ENCODE assay signal across 9 cellular contexts in genomic region chr15:43225201-43225949, GRCh38. TPM values are rescaled to one million over a fixed set of nuclear protein-coding genes. Genes with fewer than 3 reads are reported as not detected.
DNase-seq lines count a peak whose midpoint lies in the region; ATAC-seq and TF ChIP-seq lines count a peak whose summit lies in the region.
"Had no signal": no experiment of that assay in that cellular context is flagged by ENCODE, and none has a peak within 500 bp of the region (broad histone marks: within the 10 kb centered on the region; RNA-seq: fewer than 3 reads in every experiment).

No MANE protein-coding gene starts in this region.

- no peaks in the 10 kb centered on the region for H3K9me3 Mint-ChIP-seq in brain
- H3K9me3 Mint-ChIP-seq: dendritic cell treated with granulocyte-macrophage colony-stimulating factor and Interleukin-4, amounts not matched to agents 40 ng/mL and 50 ng/mL, for 4 days had no signal

- H4K20me1 ChIP-seq in Loucy (ENCODE audit: insufficient read depth, low read length, poor library complexity, severe bottlenecking), result no peaks in the 10 kb centered on the region

- H3K4me1 Mint-ChIP-seq in brain, result no peaks in the 10 kb centered on the region

- no peaks in the 10 kb centered on the region for H3K27me3 ChIP-seq in Loucy (ENCODE audit: insufficient read depth, low read length, poor library complexity, severe bottlenecking)

- DNase-seq in NCI-H2081 (lab: John Stamatoyannopoulos, UW), result peak; percentile 5 to 7
- no peak for DNase-seq in NCI-H2081 treated with DMSO at 0.1 percent for 48 hours (lab: John Stamatoyannopoulos, UW)
- DNase-seq in SKM-1 treated with dmso at 0.1 percent for 144 hours (lab: John Stamatoyannopoulos, UW; ENCODE audit: unreplicated experiment), result peak; percentile 74
- peak; percentile 74 for DNase-seq in iPS-NIHi7 (ENCODE audit: extremely low spot score)
- peak; percentile 54 for DNase-seq in stimulated activated CD4-positive, alpha-beta T cell treated with anti-CD3 and anti-CD28 coated beads, Interleukin-15, amount 100 ng/mL, for 24 hours

- peak overlapping the region; percentile 88 for H2AFZ ChIP-seq in Loucy (ENCODE audit: low read length)

- no peaks in the 10 kb centered on the region for H3K9me2 ChIP-seq in Loucy (replicated peaks; ENCODE audit: low read depth, low read length)

- TF ChIP-seq CTCF in Loucy (conservative IDR thresholded peaks at IDR 0.05; ENCODE audit: low read length) (peak; percentile 98), brain (conservative IDR thresholded peaks at IDR 0.05) (peak; percentile 66 to 70)

- no peaks in the 10 kb centered on the region for H3F3A ChIP-seq in Loucy (ENCODE audit: low read depth)

- H3K27me3 Mint-ChIP-seq in brain, result peaks cover 24% of the 10 kb centered on the region

- no peaks in the 10 kb centered on the region for H3K36me3 Mint-ChIP-seq in brain

- H3K9me3 ChIP-seq in Loucy (ENCODE audit: insufficient read depth, low read depth, low read length), result no peaks in the 10 kb centered on the region

- H3K27ac Mint-ChIP-seq in brain, result no peak overlapping the region
- H3K27ac Mint-ChIP-seq: dendritic cell treated with granulocyte-macrophage colony-stimulating factor and Interleukin-4, amounts not matched to agents 40 ng/mL and 50 ng/mL, for 4 days had no signal

- no peaks in the 10 kb centered on the region for H3K79me2 ChIP-seq in Loucy (ENCODE audit: insufficient read depth, low read length)

- ATAC-seq in HG03280 (IDR thresholded peaks at IDR 0.05; ENCODE audit: unreplicated experiment), result no peak

- no peaks in the 10 kb centered on the region for H3K36me3 ChIP-seq in Loucy (ENCODE audit: insufficient read depth, low read length)

- peaks cover 9% of the 10 kb centered on the region for H3K4me1 ChIP-seq in Loucy (ENCODE audit: insufficient read depth, low read length, poor library complexity, severe bottlenecking)

- peak overlapping the region; percentile 36 for H3K4me2 ChIP-seq in Loucy (ENCODE audit: low read depth, low read length, poor library complexity, severe bottlenecking)

- no peak overlapping the region for H3K4me3 ChIP-seq in Loucy (ENCODE audit: low read length, poor library complexity, severe bottlenecking)

- peak overlapping the region; percentile 20 for H3K9ac ChIP-seq in Loucy (ENCODE audit: low read depth, low read length, poor library complexity, severe bottlenecking)

- no peak overlapping the region for H3K4me3 Mint-ChIP-seq in brain
- H3K4me3 Mint-ChIP-seq: dendritic cell treated with granulocyte-macrophage colony-stimulating factor and Interleukin-4, amounts not matched to agents 40 ng/mL and 50 ng/mL, for 4 days had no signal

RNA-seq across cellular contexts. Expression of gene EPB42, which starts 4.6 kb away (rescaled TPM):
- not detected for polyA plus RNA-seq in brain (ENCODE audit: insufficient read depth, low read depth, low replicate concordance)

RNA-seq across cellular contexts. Expression of gene CCNDBP1, which starts 40.2 kb away (rescaled TPM):
- polyA plus RNA-seq in brain (ENCODE audit: insufficient read depth, low read depth, low replicate concordance), result 42.1 TPM

RNA-seq across cellular contexts. Expression of gene TGM5, which starts 41.4 kb away (rescaled TPM):
- not detected for polyA plus RNA-seq in brain (ENCODE audit: insufficient read depth, low read depth, low replicate concordance)
